In the genomic region with DNA sequence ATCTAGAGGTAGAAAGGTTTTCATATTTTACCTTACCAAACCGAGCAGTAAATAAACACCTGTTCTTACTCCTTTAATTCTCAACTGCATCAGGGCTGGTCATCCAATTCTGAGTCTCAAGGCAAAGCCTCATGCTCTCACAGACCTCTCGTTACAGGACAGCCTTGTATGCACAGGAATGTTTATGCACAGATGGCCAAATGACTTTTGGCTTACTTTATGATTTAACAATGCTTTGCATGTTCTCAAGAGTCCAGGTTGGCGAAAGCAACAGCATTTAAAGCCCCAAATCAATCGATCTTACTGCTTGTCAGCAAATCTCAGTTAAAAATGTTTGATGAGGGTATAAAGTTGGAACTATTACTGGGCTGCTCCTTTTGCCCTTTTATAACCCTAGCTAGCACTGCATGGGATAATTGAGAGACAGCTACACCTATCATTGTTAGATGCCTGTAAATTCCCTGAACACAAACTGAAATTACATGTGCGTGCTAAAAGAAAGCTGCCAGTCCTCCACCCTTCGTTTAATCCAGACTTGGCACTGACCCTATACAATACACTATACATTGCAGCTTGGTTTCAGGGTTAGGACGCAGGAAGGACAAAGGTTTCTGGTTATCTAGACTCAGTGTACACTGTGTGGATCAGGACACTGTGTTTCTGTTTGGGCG, we compare ENCODE assay signal across 1 cellular context.
TF ChIP-seq lines count a peak whose summit lies in the region.

No MANE protein-coding gene starts in this region.

TF ChIP-seq in SK-N-SH, 30 proteins besides CTCF, POLR2A, EP300 and RAD21 (continued from another document):
- TF ChIP-seq, protein P1, sequence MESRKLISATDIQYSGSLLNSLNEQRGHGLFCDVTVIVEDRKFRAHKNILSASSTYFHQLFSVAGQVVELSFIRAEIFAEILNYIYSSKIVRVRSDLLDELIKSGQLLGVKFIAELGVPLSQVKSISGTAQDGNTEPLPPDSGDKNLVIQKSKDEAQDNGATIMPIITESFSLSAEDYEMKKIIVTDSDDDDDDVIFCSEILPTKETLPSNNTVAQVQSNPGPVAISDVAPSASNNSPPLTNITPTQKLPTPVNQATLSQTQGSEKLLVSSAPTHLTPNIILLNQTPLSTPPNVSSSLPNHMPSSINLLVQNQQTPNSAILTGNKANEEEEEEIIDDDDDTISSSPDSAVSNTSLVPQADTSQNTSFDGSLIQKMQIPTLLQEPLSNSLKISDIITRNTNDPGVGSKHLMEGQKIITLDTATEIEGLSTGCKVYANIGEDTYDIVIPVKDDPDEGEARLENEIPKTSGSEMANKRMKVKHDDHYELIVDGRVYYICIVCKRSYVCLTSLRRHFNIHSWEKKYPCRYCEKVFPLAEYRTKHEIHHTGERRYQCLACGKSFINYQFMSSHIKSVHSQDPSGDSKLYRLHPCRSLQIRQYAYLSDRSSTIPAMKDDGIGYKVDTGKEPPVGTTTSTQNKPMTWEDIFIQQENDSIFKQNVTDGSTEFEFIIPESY (IDR thresholded peaks at IDR 0.05; ENCODE audit: borderline replicate concordance, low read depth), result no peak
- TF ChIP-seq SIN3A (IDR thresholded peaks at IDR 0.05; ENCODE audit: borderline replicate concordance, low read depth, low read length), result no peak
